ENCODE assay signal across 1 cellular context in genomic region chr1:243917863-243918565, GRCh38.
TF ChIP-seq lines count a peak whose summit lies in the region.

No MANE protein-coding gene starts in this region.

TF ChIP-seq in GM12878, 131 proteins besides CTCF, POLR2A, EP300 and RAD21 (continued from another document):
- TF ChIP-seq ZBTB40 (IDR thresholded peaks at IDR 0.05; ENCODE audit: borderline replicate concordance) (no peak), ESRRA (IDR thresholded peaks at IDR 0.05; ENCODE audit: low read length) (no peak)
